Comparison of ENCODE assay signal across 8 cellular contexts in the genomic region with DNA sequence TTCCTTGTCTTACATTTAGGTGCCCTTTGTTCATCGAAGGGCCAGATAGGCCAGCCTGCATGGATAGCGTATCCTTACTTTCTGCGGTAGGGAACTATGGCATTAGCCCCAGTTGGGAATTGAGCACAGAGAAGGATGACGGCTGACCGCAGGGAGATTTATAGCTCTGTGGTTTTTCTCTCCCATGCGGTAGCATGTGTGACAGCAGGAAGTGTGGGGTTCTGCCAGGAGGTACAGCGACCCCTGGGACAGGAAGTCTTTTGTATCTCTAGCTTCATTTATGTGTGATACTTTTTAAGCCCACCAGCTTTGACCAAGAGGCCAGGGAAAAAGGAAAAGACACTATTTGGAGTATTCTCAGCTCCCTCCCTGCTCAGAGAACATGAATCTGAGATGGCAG. TPM values are rescaled to one million over a fixed set of nuclear protein-coding genes. Genes with fewer than 3 reads are reported as not detected.
A peak's percentile ranks its signal among the peaks of the same experiment; 100 is the strongest.
DNase-seq lines count a peak whose midpoint lies in the region; ATAC-seq, FAIRE-seq and TF ChIP-seq lines count a peak whose summit lies in the region.

No MANE protein-coding gene starts in this region.

- no peak overlapping the region for H3K27ac ChIP-seq in substantia nigra (ENCODE audit: low read depth, low read length, poor library complexity, severe bottlenecking)

- TF ChIP-seq CTCF in AG09309 (IDR thresholded peaks at IDR 0.05; ENCODE audit: control insufficient read depth, insufficient read depth, low read depth, low read length, missing control alignments) (peak; percentile 8), fibroblast of pulmonary artery (IDR thresholded peaks at IDR 0.05; ENCODE audit: low read length, missing control alignments) (no peak)

- CTCF ChIA-PET in HEK293T (lab: Yijun Ruan, JAX), result no interaction called here

- ATAC-seq in SK-N-SH treated with all-trans-retinoic acid at 6 μM for 48 hours (peak; percentile 42), esophagus mucosa (no peak), HG02610 (IDR thresholded peaks at IDR 0.05; ENCODE audit: unreplicated experiment) (no peak)

- FAIRE-seq in GM12891 (lab: Jason Lieb, UNC), result no peak

- POLR2A ChIA-PET in HEK293T (lab: Yijun Ruan, JAX), result no interaction called here

- no peak overlapping the region for H3K4me3 ChIP-seq in AG09309 (ENCODE audit: control insufficient read depth, low read depth, low read length)
- no peak overlapping the region for H3K4me3 ChIP-seq in fibroblast of pulmonary artery (replicated peaks; ENCODE audit: low read depth, low read length)

- no peak for TF ChIP-seq POLR2A in GM12891 (IDR thresholded peaks at IDR 0.05; ENCODE audit: low read depth, low read length)

- DNase-seq in AG09309 (ENCODE audit: low read depth) (no peak), HEK293T (ENCODE audit: extremely low spot score) (peak; percentile 17), fibroblast of pulmonary artery (ENCODE audit: low read depth) (peak; percentile 45), GM12891 (ENCODE audit: insufficient read length, low spot score) (no peak), substantia nigra (lab: John Stamatoyannopoulos, UW) (no peak)

TF ChIP-seq in HEK293T, 16 proteins besides CTCF, POLR2A, EP300 and RAD21:
- TF ChIP-seq NFRKB (IDR thresholded peaks at IDR 0.05), result no peak
- no peak for TF ChIP-seq SUZ12 (IDR thresholded peaks at IDR 0.05)
- TF ChIP-seq CTBP1 (IDR thresholded peaks at IDR 0.05; ENCODE audit: borderline replicate concordance), result no peak
- TF ChIP-seq FOXA1 (IDR thresholded peaks at IDR 0.05), result no peak
- peak; percentile 67 for TF ChIP-seq PKNOX1 (IDR thresholded peaks at IDR 0.05)
- no peak for TF ChIP-seq L3MBTL2 (conservative IDR thresholded peaks at IDR 0.05)

TF ChIP-seq in SK-N-SH treated with all-trans-retinoic acid at 6 μM for 48 hours, 23 proteins besides CTCF, POLR2A, EP300 and RAD21 (continues in another document):
- TF ChIP-seq TSHZ2 (CRISPR knock-in tag; IDR thresholded peaks at IDR 0.05), result no peak
- TF ChIP-seq ISL1 (CRISPR knock-in tag; IDR thresholded peaks at IDR 0.05), result no peak
- no peak for TF ChIP-seq TCF4 (CRISPR knock-in tag; IDR thresholded peaks at IDR 0.05; ENCODE audit: borderline replicate concordance)
- TF ChIP-seq RARB (CRISPR knock-in tag; IDR thresholded peaks at IDR 0.05), result no peak
- TF ChIP-seq POU6F1 (CRISPR knock-in tag; IDR thresholded peaks at IDR 0.05; ENCODE audit: borderline replicate concordance, low read depth), result no peak

TF ChIP-seq in GM12891, 5 proteins besides CTCF, POLR2A, EP300 and RAD21:
- TF ChIP-seq POU2F2 (IDR thresholded peaks at IDR 0.05; ENCODE audit: low read depth, low read length), result no peak
- no peak for TF ChIP-seq TAF1 (IDR thresholded peaks at IDR 0.05; ENCODE audit: low read depth, low read length)
- TF ChIP-seq POLR2AphosphoS5 (IDR thresholded peaks at IDR 0.05; ENCODE audit: low read depth, low read length), result no peak
- no peak for TF ChIP-seq SPI1 (IDR thresholded peaks at IDR 0.05; ENCODE audit: low read depth, low read length)

RNA-seq across cellular contexts. Expression of gene GAB3, which starts 33.1 kb away (rescaled TPM):
- 0.52 TPM for total RNA-seq in esophagus mucosa
- polyA plus RNA-seq in GM12891 (2012; ENCODE audit: low read depth, missing spikeins), result 0.71 TPM

RNA-seq across cellular contexts. Expression of gene DKC1, which starts 44.8 kb away (rescaled TPM):
- total RNA-seq in esophagus mucosa, result 44.8 TPM
- polyA plus RNA-seq in GM12891 (2012; ENCODE audit: low read depth, missing spikeins), result 62.9 TPM

Comparison
In these comparisons a context has a peak if more than half of its experiments do, and no peak if none do; other contexts are left out.
1. DNase-seq: peak in HEK293T (single experiment) and fibroblast of pulmonary artery (single experiment); none in AG09309 (single experiment), GM12891 (single experiment) and substantia nigra (0 of 49).